In the genomic region with DNA sequence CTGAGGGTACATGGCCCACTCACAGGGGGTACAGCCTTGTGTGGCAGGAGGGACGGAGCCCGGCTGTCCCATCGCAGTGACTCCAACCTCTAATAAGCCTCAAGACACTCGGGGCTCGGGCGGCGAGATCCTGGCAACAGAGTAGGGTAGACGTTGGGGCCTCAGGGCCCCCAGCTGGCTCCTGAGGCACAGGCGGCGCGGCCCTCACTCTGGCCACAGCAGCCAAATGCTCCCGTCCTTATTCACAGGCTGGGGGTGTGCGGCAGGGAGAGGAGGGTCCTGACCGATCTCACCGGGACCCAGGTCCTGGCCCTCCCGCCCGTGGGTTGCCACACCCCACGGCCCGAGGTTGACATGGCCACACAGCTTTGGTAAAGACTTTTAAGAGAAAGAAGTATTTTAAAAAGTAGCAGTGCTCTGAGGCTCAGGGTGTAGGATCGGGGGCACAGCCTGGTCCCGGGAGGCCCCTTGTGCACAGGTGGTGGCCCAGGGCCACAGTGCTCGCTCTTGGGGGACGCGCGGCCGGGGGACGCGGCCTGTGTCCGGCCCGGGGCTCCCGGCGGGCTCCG, we compare ENCODE assay signal across 26 cellular contexts. TPM values are rescaled to one million over a fixed set of nuclear protein-coding genes. Genes with fewer than 3 reads are reported as not detected.
"Had no signal": no experiment of that assay in that cellular context is flagged by ENCODE, and none has a peak within 500 bp of the region (broad histone marks: within the 10 kb centered on the region; RNA-seq: fewer than 3 reads in every experiment).

No MANE protein-coding gene starts in this region.

- H3K4me1 Mint-ChIP-seq: activated CD4-positive, alpha-beta memory T cell treated with anti-CD3 and anti-CD28 coated beads, Interleukin-2, amount 10 ng/mL, durations not matched to agents 7 days and 5 days; activated CD4-positive, alpha-beta T cell treated with anti-CD3 and anti-CD28 coated beads for 36 hours; activated CD4-positive, alpha-beta T cell treated with anti-CD3 and anti-CD28 coated beads, Interleukin-2, amount 10 ng/mL, durations not matched to agents 24 days and 14 days; activated T-helper 17 cell treated with anti-CD3 and anti-CD28 coated beads, Interleukin-2, amount 50 U/mL, for 72 hours had no signal

- DNase-seq: activated CD4-positive, alpha-beta memory T cell treated with anti-CD3 and anti-CD28 coated beads, Interleukin-2, amount 10 ng/mL, durations not matched to agents 7 days and 5 days; activated CD4-positive, alpha-beta T cell treated with anti-CD3 and anti-CD28 coated beads for 36 hours; activated CD4-positive, alpha-beta T cell treated with anti-CD3 and anti-CD28 coated beads, Interleukin-2, amount 10 ng/mL, durations not matched to agents 24 days and 14 days; activated CD4-positive, CD25-positive, alpha-beta regulatory T cell; activated CD4-positive, CD25-positive, alpha-beta regulatory T cell treated with anti-CD3 and anti-CD28 coated beads, Interleukin-2, amount 50 U/mL, for 72 hours; activated effector memory CD4-positive, alpha-beta T cell treated with Interleukin-2 at 50 U/mL for 16 hours; activated gamma-delta T cell treated with Interleukin-2 at 50 U/mL for 16 hours; activated naive CD4-positive, alpha-beta T cell treated with anti-CD3 and anti-CD28 coated beads, Interleukin-2, amount 50 U/mL, for 16 hours; activated naive CD4-positive, alpha-beta T cell treated with Interleukin-2 at 50 U/mL for 16 hours; activated T-cell treated with anti-CD3 and anti-CD28 coated beads, Interleukin-2, amount 50 U/mL, for 4 hours; amniotic stem cell; anterior cingulate cortex; brain microvascular endothelial cell; cortex of kidney; dermis blood vessel endothelial cell; effector CD4-positive, alpha-beta T cell; effector memory CD8-positive, alpha-beta T cell; erythroblast; foreskin keratinocyte; gastrocnemius medialis; glutamatergic neuron; T-helper 2 cell had no signal

- H3K9me3 Mint-ChIP-seq: activated CD4-positive, alpha-beta memory T cell treated with anti-CD3 and anti-CD28 coated beads, Interleukin-2, amount 10 ng/mL, durations not matched to agents 7 days and 5 days; activated CD4-positive, alpha-beta T cell treated with anti-CD3 and anti-CD28 coated beads, Interleukin-2, amount 10 ng/mL, durations not matched to agents 24 days and 14 days; activated T-cell treated with anti-CD3 and anti-CD28 coated beads, Interleukin-2, amount 50 U/mL, for 4 hours; activated T-helper 17 cell treated with anti-CD3 and anti-CD28 coated beads, Interleukin-2, amount 50 U/mL, for 72 hours; central memory CD8-positive, alpha-beta T cell; effector memory CD8-positive, alpha-beta T cell had no signal

- ATAC-seq: activated CD4-positive, alpha-beta T cell treated with anti-CD3 and anti-CD28 coated beads for 36 hours; activated T-cell treated with anti-CD3 and anti-CD28 coated beads, Interleukin-2, amount 50 U/mL, for 4 hours; activated T-helper 17 cell treated with anti-CD3 and anti-CD28 coated beads, Interleukin-2, amount 50 U/mL, for 72 hours; effector memory CD8-positive, alpha-beta T cell; foreskin keratinocyte; gastrocnemius medialis had no signal

- H3K27ac Mint-ChIP-seq: activated CD4-positive, alpha-beta memory T cell treated with anti-CD3 and anti-CD28 coated beads, Interleukin-2, amount 10 ng/mL, durations not matched to agents 7 days and 5 days; activated CD4-positive, alpha-beta T cell treated with anti-CD3 and anti-CD28 coated beads for 36 hours; activated CD4-positive, alpha-beta T cell treated with anti-CD3 and anti-CD28 coated beads, Interleukin-2, amount 10 ng/mL, durations not matched to agents 24 days and 14 days; activated naive CD8-positive, alpha-beta T cell; activated T-helper 17 cell treated with anti-CD3 and anti-CD28 coated beads, Interleukin-2, amount 50 U/mL, for 72 hours had no signal

- H3K4me3 Mint-ChIP-seq: activated CD4-positive, alpha-beta memory T cell treated with anti-CD3 and anti-CD28 coated beads, Interleukin-2, amount 10 ng/mL, durations not matched to agents 7 days and 5 days; activated CD4-positive, alpha-beta T cell treated with anti-CD3 and anti-CD28 coated beads for 36 hours; activated CD4-positive, alpha-beta T cell treated with anti-CD3 and anti-CD28 coated beads, Interleukin-2, amount 10 ng/mL, durations not matched to agents 24 days and 14 days; activated naive CD8-positive, alpha-beta T cell; activated T-cell treated with anti-CD3 and anti-CD28 coated beads, Interleukin-2, amount 50 U/mL, for 4 hours; activated T-helper 17 cell treated with anti-CD3 and anti-CD28 coated beads, Interleukin-2, amount 50 U/mL, for 72 hours; central memory CD8-positive, alpha-beta T cell; effector memory CD8-positive, alpha-beta T cell had no signal

- H3K27me3 Mint-ChIP-seq: activated CD4-positive, alpha-beta memory T cell treated with anti-CD3 and anti-CD28 coated beads, Interleukin-2, amount 10 ng/mL, durations not matched to agents 7 days and 5 days; activated CD4-positive, alpha-beta T cell treated with anti-CD3 and anti-CD28 coated beads for 36 hours; activated CD4-positive, alpha-beta T cell treated with anti-CD3 and anti-CD28 coated beads, Interleukin-2, amount 10 ng/mL, durations not matched to agents 24 days and 14 days; activated naive CD8-positive, alpha-beta T cell; activated T-helper 17 cell treated with anti-CD3 and anti-CD28 coated beads, Interleukin-2, amount 50 U/mL, for 72 hours; central memory CD8-positive, alpha-beta T cell had no signal

RNA-seq across cellular contexts. Expression of gene DIRAS1, which starts 11.1 kb away (rescaled TPM):
- total RNA-seq: activated CD4-positive, alpha-beta memory T cell treated with anti-CD3 and anti-CD28 coated beads, Interleukin-2, amount 10 ng/mL, durations not matched to agents 7 days and 5 days; T-helper 1 cell treated with Interleukin-12 subunit alpha and Interleukin-12 subunit beta and Interleukin-4 antibody, amounts not matched to agents 30 ng/mL and 1 ng/mL, for 36 hours had no signal
